24 cellular contexts compared by ENCODE assay signal in genomic region chr14:85602366-85602765, GRCh38.
"Had no signal": no experiment of that assay in that cellular context is flagged by ENCODE, and none has a peak within 500 bp of the region (broad histone marks: within the 10 kb centered on the region; RNA-seq: fewer than 3 reads in every experiment).

No MANE protein-coding gene starts in this region.

- H3K4me2 ChIP-seq: smooth muscle cell had no signal

- H3K36me3 ChIP-seq: left lung, lower lobe of right lung, pancreas, right atrium auricular region, right lobe of liver, tibial nerve, uterus had no signal

- ATAC-seq: left colon; left lung; lower lobe of right lung; mucosa of descending colon; naive thymus-derived CD4-positive, alpha-beta T cell; natural killer cell treated with Interleukin-12 subunit alpha and Interleukin-12 subunit beta and Interleukin-15 and Interleukin-18, amount 100 ng/mL, for 72 hours; pancreas; psoas muscle; right lobe of liver; stimulated activated memory B cell treated with anti-CD40 and anti-IgM and Interleukin-4, amounts not matched to agents 10 μg/mL and 1 μg/mL and 100 μg/mL, for 72 hours; stimulated activated naive CD8-positive, alpha-beta T cell treated with anti-CD3 and anti-CD28 coated beads, Interleukin-15, amount 100 ng/mL, for 72 hours had no signal

- H3K4me1 ChIP-seq: left lung, lower lobe of right lung, psoas muscle, right atrium auricular region, right lobe of liver, uterus had no signal

- DNase-seq: immature natural killer cell; kidney; left colon; left lung; lower lobe of right lung; midbrain; mucosa of descending colon; naive thymus-derived CD4-positive, alpha-beta T cell; pancreas; psoas muscle; right lobe of liver; stimulated activated CD4-positive, alpha-beta T cell treated with anti-CD3 and anti-CD28 coated beads, Interleukin-1b, Interleukin-23, amount 100 ng/mL, for 48 hours; stimulated activated CD4-positive, alpha-beta T cell treated with anti-CD3 and anti-CD28 coated beads, Interleukin-2, amount 100 ng/mL, for 48 hours; stimulated activated CD4-positive, alpha-beta T cell treated with anti-CD3 and anti-CD28 coated beads, Interleukin-4, amount 100 ng/mL, for 4 hours; stimulated activated CD8-positive, alpha-beta memory T cell treated with anti-CD3 and anti-CD28 coated beads, Interleukin-4, amount 100 ng/mL, for 48 hours; stimulated activated naive CD4-positive, alpha-beta T cell treated with Interleukin-2 at 50 U/mL for 16 hours; stimulated activated naive CD8-positive, alpha-beta T cell treated with anti-CD3 and anti-CD28 coated beads, Interleukin-15, amount 100 ng/mL, for 72 hours; substantia nigra; uterus had no signal

- H3K4me3 ChIP-seq: left lung, lower lobe of right lung, mucosa of descending colon, pancreas, psoas muscle, right atrium auricular region, right lobe of liver, smooth muscle cell, tibial nerve, uterus had no signal

- H3K27ac ChIP-seq: left lung, lower lobe of right lung, pancreas, psoas muscle, right atrium auricular region, right lobe of liver, tibial nerve, uterus had no signal

- H3K27me3 ChIP-seq: left lung, pancreas, right atrium auricular region, right lobe of liver, tibial nerve, uterus had no signal
